In genomic region chr10:101353692-101354583, GRCh38 we compare ENCODE assay signal across 1 cellular context.
TF ChIP-seq lines count a peak whose summit lies in the region.

BTRC (plus strand) TSS chr10:101354165; CDS start chr10:101354181, 16 bp downstream.

TF ChIP-seq in K562, 482 proteins besides CTCF, POLR2A, EP300 and RAD21 (continued from another document and continues in another):
- TF ChIP-seq CBX8 (IDR thresholded peaks at IDR 0.05; ENCODE audit: borderline replicate concordance, extremely low read depth, low read depth, low read length, poor library complexity, severe bottlenecking), result no peak
- no peak for TF ChIP-seq ZNF146 (CRISPR knock-in tag; IDR thresholded peaks at IDR 0.05; ENCODE audit: unreplicated experiment)
- TF ChIP-seq POLR2AphosphoS5 (IDR thresholded peaks at IDR 0.05; ENCODE audit: control insufficient read depth, insufficient read depth, low read depth, low read length), result no peak
- TF ChIP-seq MTF1 (CRISPR knock-in tag; IDR thresholded peaks at IDR 0.05; ENCODE audit: borderline replicate concordance), result no peak
- TF ChIP-seq PCBP2 (IDR thresholded peaks at IDR 0.05; ENCODE audit: low read depth, low read length, poor library complexity, severe bottlenecking), result no peak
- TF ChIP-seq NFRKB (IDR thresholded peaks at IDR 0.05; ENCODE audit: low read depth), result no peak
- TF ChIP-seq MEIS2 (IDR thresholded peaks at IDR 0.05; ENCODE audit: partially characterized antibody), result peak; percentile 44
- peak; percentile 54 for TF ChIP-seq GATA2 (CRISPR knock-in tag; IDR thresholded peaks at IDR 0.05)
- no peak for TF ChIP-seq CEBPB (tag; IDR thresholded peaks at IDR 0.05)
- TF ChIP-seq MITF (IDR thresholded peaks at IDR 0.05), result no peak
- no peak for TF ChIP-seq PPARD (CRISPR knock-in tag; IDR thresholded peaks at IDR 0.05)
- TF ChIP-seq NUFIP1 (IDR thresholded peaks at IDR 0.05; ENCODE audit: partially characterized antibody), result no peak
- TF ChIP-seq ZNF384 (IDR thresholded peaks at IDR 0.05; ENCODE audit: low read depth, low read length), result peak; percentile 99
- no peak for TF ChIP-seq E2F8 (IDR thresholded peaks at IDR 0.05; ENCODE audit: low read depth, partially characterized antibody)
- TF ChIP-seq NR0B1 (IDR thresholded peaks at IDR 0.05; ENCODE audit: partially characterized antibody), result no peak
- TF ChIP-seq DEAF1 (CRISPR knock-in tag; IDR thresholded peaks at IDR 0.05), result no peak
- no peak for TF ChIP-seq BCLAF1 (IDR thresholded peaks at IDR 0.05; ENCODE audit: borderline replicate concordance in 1 of 2, control insufficient read depth in 1 of 2, low read depth in 2 of 2, low read length in 1 of 2)
- TF ChIP-seq ZBED1 (IDR thresholded peaks at IDR 0.05), result 0 out of 2 replicates have a peak, but pooled peaks have one; percentile 32
- TF ChIP-seq DMBX1 (CRISPR knock-in tag; IDR thresholded peaks at IDR 0.05; ENCODE audit: borderline replicate concordance), result peak; percentile 40; the same call in 1 of the 2 replicates
- no peak for TF ChIP-seq DNMT1 (IDR thresholded peaks at IDR 0.05)
- TF ChIP-seq GMEB1 (CRISPR knock-in tag; IDR thresholded peaks at IDR 0.05), result peak; percentile 92
- TF ChIP-seq CREB3L1 (IDR thresholded peaks at IDR 0.05; ENCODE audit: borderline replicate concordance, low read depth), result peak; percentile 93
- TF ChIP-seq ZBTB1 (CRISPR knock-in tag; IDR thresholded peaks at IDR 0.05; ENCODE audit: borderline replicate concordance, low read depth), result peak; percentile 99
- no peak for TF ChIP-seq CHAMP1 (IDR thresholded peaks at IDR 0.05)
- TF ChIP-seq HCFC1 (IDR thresholded peaks at IDR 0.05; ENCODE audit: low read depth, low read length), result peak; percentile 99
- peak; percentile 74 for TF ChIP-seq RBFOX2 (IDR thresholded peaks at IDR 0.05; ENCODE audit: low read depth, low read length)
- peak; percentile 68 for TF ChIP-seq BMI1 (IDR thresholded peaks at IDR 0.05; ENCODE audit: low read length)
- no peak for TF ChIP-seq AFF4 (CRISPR knock-in tag; IDR thresholded peaks at IDR 0.05)
- TF ChIP-seq ZC3H8 (IDR thresholded peaks at IDR 0.05), result no peak
- 0 out of 2 replicates have a peak, but pooled peaks have one; percentile 8 for TF ChIP-seq CHD2 (IDR thresholded peaks at IDR 0.05; ENCODE audit: low read depth, low read length)
- TF ChIP-seq CAMTA2 (CRISPR knock-in tag; conservative IDR thresholded peaks at IDR 0.05), result no peak
- TF ChIP-seq MAFG (tag; conservative IDR thresholded peaks at IDR 0.05), result no peak
- peak; percentile 66; the same call in 1 of the 2 replicates for TF ChIP-seq BACH1 (tag; IDR thresholded peaks at IDR 0.05)
- TF ChIP-seq TFE3 (CRISPR knock-in tag; IDR thresholded peaks at IDR 0.05), result no peak
- no peak for TF ChIP-seq HIVEP1 (CRISPR knock-in tag; IDR thresholded peaks at IDR 0.05)
- TF ChIP-seq XRCC5 (IDR thresholded peaks at IDR 0.05; ENCODE audit: low read depth, low read length), result peak; percentile 76; the same call in 1 of the 2 replicates
- peak; percentile 59 for TF ChIP-seq ZNF589 (CRISPR knock-in tag; IDR thresholded peaks at IDR 0.05; ENCODE audit: low read depth)
- peak; percentile 78 for TF ChIP-seq ZBTB8A (IDR thresholded peaks at IDR 0.05; ENCODE audit: partially characterized antibody)
